Comparison of ENCODE assay signal across 9 cellular contexts in genomic region chr10:130341325-130341724, GRCh38.
DNase-seq lines count a peak whose midpoint lies in the region; ATAC-seq and TF ChIP-seq lines count a peak whose summit lies in the region.
"Had no signal": no experiment of that assay in that cellular context is flagged by ENCODE, and none has a peak within 500 bp of the region (broad histone marks: within the 10 kb centered on the region; RNA-seq: fewer than 3 reads in every experiment).

No MANE protein-coding gene starts in this region.

- in situ Hi-C loops in GM13977 (cut with MboI; ENCODE audit: low pct_unique_long_range_greater_than_20kb, low sequenced_read_pairs, unreplicated experiment), result no loop called here

- H3K36me3 ChIP-seq in right lobe of liver, result no peaks in the 10 kb centered on the region
- no peaks in the 10 kb centered on the region for H3K36me3 ChIP-seq in suprapubic skin

- H3K4me3 ChIP-seq in right lobe of liver, result no peak overlapping the region
- H3K4me3 ChIP-seq in suprapubic skin, result no peak overlapping the region
- H3K4me3 ChIP-seq: skin epidermis had no signal

- no peak for TF ChIP-seq EP300 in suprapubic skin (IDR thresholded peaks at IDR 0.05)

- TF ChIP-seq CTCF in GM13977 (IDR thresholded peaks at IDR 0.05; ENCODE audit: extremely low read depth, insufficient read depth, missing control alignments), result peak; percentile 2
- TF ChIP-seq CTCF in right lobe of liver (IDR thresholded peaks at IDR 0.05), result peak; percentile 12 to 50 (median 28)
- TF ChIP-seq CTCF in suprapubic skin (IDR thresholded peaks at IDR 0.05), result no peak

- H3K4me1 ChIP-seq in right lobe of liver (no peaks in the 10 kb centered on the region), suprapubic skin (no peaks in the 10 kb centered on the region)

- H3K9me3 ChIP-seq in right lobe of liver (no peaks in the 10 kb centered on the region), suprapubic skin (no peaks in the 10 kb centered on the region)

- no peaks in the 10 kb centered on the region for H3K27me3 ChIP-seq in right lobe of liver
- H3K27me3 ChIP-seq in suprapubic skin, result no peaks in the 10 kb centered on the region

- TF ChIP-seq POLR2A in right lobe of liver (IDR thresholded peaks at IDR 0.05), result no peak
- no peak for TF ChIP-seq POLR2A in suprapubic skin (IDR thresholded peaks at IDR 0.05)

- 19% methylated on average over 6 of the region's 6 CpGs for WGBS in right lobe of liver (ENCODE audit: insufficient coverage, low coverage, low lambda C conversion rate, missing lambda C conversion rate)
- WGBS in suprapubic skin, result 22% methylated on average over 6 of the region's 6 CpGs

- H3K27ac ChIP-seq in right lobe of liver (no peak overlapping the region), suprapubic skin (no peak overlapping the region)
- H3K27ac ChIP-seq: skin epidermis had no signal

- peak; percentile 9 for DNase-seq in COLO668 (lab: John Stamatoyannopoulos, UW; ENCODE audit: unreplicated experiment)
- no peak for DNase-seq in GM13977 (ENCODE audit: low spot score)
- peak; percentile 18 for DNase-seq in SW480 (ENCODE audit: low spot score)
- no peak for DNase-seq in right lobe of liver
- no peak for DNase-seq in T-helper 9 cell
- DNase-seq in suprapubic skin (ENCODE audit: low spot score in 2 of 2), result no peak
- DNase-seq: NCI-H2171 had no signal

- ATAC-seq in right lobe of liver, result peak in 3 of 4 donors; percentile 32 to 50 (median 34)
- ATAC-seq in HG03342 (IDR thresholded peaks at IDR 0.05; ENCODE audit: unreplicated experiment), result no peak

- intact Hi-C loops in right lobe of liver (cut with DNase I), result no loop called here

Comparison
In these comparisons a context has a peak if more than half of its experiments do, and no peak if none do; other contexts are left out.
1. DNase-seq: peak in COLO668 (single experiment) and SW480 (single experiment); none in GM13977 (single experiment), right lobe of liver (0 of 3), T-helper 9 cell (single experiment) and suprapubic skin (0 of 2).
2. CTCF ChIP-seq: peak in GM13977 (single experiment) and right lobe of liver (4 of 4); none in suprapubic skin (0 of 2).